Comparison of ENCODE assay signal across 8 cellular contexts in genomic region chr1:46613661-46614603, GRCh38. TPM values are rescaled to one million over a fixed set of nuclear protein-coding genes. Genes with fewer than 3 reads are reported as not detected.
A peak's percentile ranks its signal among the peaks of the same experiment; 100 is the strongest.
DNase-seq lines count a peak whose midpoint lies in the region; ATAC-seq and TF ChIP-seq lines count a peak whose summit lies in the region.

No MANE protein-coding gene starts in this region.

- H3K9ac ChIP-seq in colonic mucosa (ENCODE audit: low read depth in 2 of 2, low read length in 2 of 2): peak overlapping the region in 1 of 2 donors; percentile 48

- H3K4me1 ChIP-seq in colonic mucosa: peaks cover 5% of the 10 kb centered on the region

- H3K9me3 Mint-ChIP-seq in stimulated activated naive B cell treated with anti-CD40 and anti-IgM and Interleukin-4, amounts not matched to agents 10 μg/mL and 1 μg/mL and 100 μg/mL, for 72 hours: no peaks in the 10 kb centered on the region

- H3K4me3 Mint-ChIP-seq in stimulated activated naive B cell treated with anti-CD40 and anti-IgM and Interleukin-4, amounts not matched to agents 10 μg/mL and 1 μg/mL and 100 μg/mL, for 72 hours: peak overlapping the region; percentile 89 to 93

- no peak overlapping the region for H3K27ac ChIP-seq in colonic mucosa

- ATAC-seq in HG03442 (IDR thresholded peaks at IDR 0.05; ENCODE audit: unreplicated experiment) (peak; percentile 60), left colon (no peak)
- peak; percentile 38 to 50 for ATAC-seq in stimulated activated naive B cell treated with anti-CD40 and anti-IgM and Interleukin-4, amounts not matched to agents 10 μg/mL and 1 μg/mL and 100 μg/mL, for 72 hours (replicated peaks)

- peak overlapping the region; percentile 75 for H3K27ac Mint-ChIP-seq in stimulated activated naive B cell treated with anti-CD40 and anti-IgM and Interleukin-4, amounts not matched to agents 10 μg/mL and 1 μg/mL and 100 μg/mL, for 72 hours

- H3K4me1 Mint-ChIP-seq in stimulated activated naive B cell treated with anti-CD40 and anti-IgM and Interleukin-4, amounts not matched to agents 10 μg/mL and 1 μg/mL and 100 μg/mL, for 72 hours: peaks cover 63 to 92% of the 10 kb centered on the region in 2 donors

- DNase-seq in NCI-H2107 treated with DMSO at 0.1 percent for 48 hours (lab: John Stamatoyannopoulos, UW; ENCODE audit: unreplicated experiment) (peak; percentile 15), NCI-H2107 (lab: John Stamatoyannopoulos, UW) (no peak), T-helper 22 cell (ENCODE audit: low read depth) (peak; percentile 24), colonic mucosa (peak; percentile 75), left colon (peak; percentile 78 to 84), NCI-H146 treated with DMSO at 0.1 percent for 48 hours (lab: John Stamatoyannopoulos, UW; ENCODE audit: unreplicated experiment) (no peak)
- DNase-seq in stimulated activated naive B cell treated with anti-CD40 and anti-IgM and Interleukin-4, amounts not matched to agents 10 μg/mL and 1 μg/mL and 100 μg/mL, for 72 hours: peak; percentile 31

- no peak overlapping the region for H3K4me3 ChIP-seq in colonic mucosa

- no peaks in the 10 kb centered on the region for H3K27me3 Mint-ChIP-seq in stimulated activated naive B cell treated with anti-CD40 and anti-IgM and Interleukin-4, amounts not matched to agents 10 μg/mL and 1 μg/mL and 100 μg/mL, for 72 hours

- no peak for TF ChIP-seq CTCF in colonic mucosa (IDR thresholded peaks at IDR 0.05)

- intact Hi-C loops in colonic mucosa (cut with DNase I): no loop called here
- intact Hi-C loops in left colon (cut with DNase I, micrococcal nuclease): no loop called here

- H3K36me3 Mint-ChIP-seq in stimulated activated naive B cell treated with anti-CD40 and anti-IgM and Interleukin-4, amounts not matched to agents 10 μg/mL and 1 μg/mL and 100 μg/mL, for 72 hours: peaks cover 55 to 60% of the 10 kb centered on the region in 2 donors

- no peaks in the 10 kb centered on the region for H3K27me3 ChIP-seq in colonic mucosa

- no peaks in the 10 kb centered on the region for H3K9me3 ChIP-seq in colonic mucosa

- H3K36me3 ChIP-seq in colonic mucosa: peaks cover 10% of the 10 kb centered on the region

RNA-seq across cellular contexts. Expression of gene MOB3C, which starts 2.7 kb away (rescaled TPM):
- total RNA-seq in colonic mucosa (10 to 100 TPM; 11.8 to 16.3 TPM), left colon (10 to 100 TPM; 15.6 to 18.1 TPM)

RNA-seq across cellular contexts. Expression of gene MKNK1, which starts 9.9 kb away (rescaled TPM):
- total RNA-seq in colonic mucosa: 10 to 100 TPM; 27.0 to 36.8 TPM
- 10 to 100 TPM; 46.2 to 52.4 TPM for total RNA-seq in left colon

RNA-seq across cellular contexts. Expression of gene ATPAF1, which starts 54.2 kb away (rescaled TPM):
- total RNA-seq in colonic mucosa (10 to 100 TPM; 55.8 to 66.1 TPM), left colon (10 to 100 TPM; 52.2 to 53.0 TPM)

RNA-seq across cellular contexts. Expression of gene TEX38, which starts 57.7 kb away (rescaled TPM):
- total RNA-seq in colonic mucosa: not detected
- total RNA-seq in left colon: not detected

Comparison
In these comparisons a context has a peak if more than half of its experiments do, and no peak if none do; other contexts are left out.
1. DNase-seq: peak in NCI-H2107 treated with DMSO at 0.1 percent for 48 hours (single experiment), T-helper 22 cell (single experiment), colonic mucosa (single experiment), left colon (2 of 2) and stimulated activated naive B cell treated with anti-CD40 and anti-IgM and Interleukin-4, amounts not matched to agents 10 μg/mL and 1 μg/mL and 100 μg/mL, for 72 hours (single experiment); none in NCI-H2107 (single experiment) and NCI-H146 treated with DMSO at 0.1 percent for 48 hours (single experiment).